ENCODE assay signal across 18 cellular contexts in genomic region chr3:38984110-38984509, GRCh38.
DNase-seq lines count a peak whose midpoint lies in the region; ATAC-seq, FAIRE-seq and TF ChIP-seq lines count a peak whose summit lies in the region.
"Had no signal": no experiment of that assay in that cellular context is flagged by ENCODE, and none has a peak within 500 bp of the region (broad histone marks: within the 10 kb centered on the region; RNA-seq: fewer than 3 reads in every experiment).

No MANE protein-coding gene starts in this region.

- CTCF ChIA-PET in K562 (lab: Yijun Ruan, JAX; ENCODE audit: low intra/inter-chr PET ratio), result interaction anchor here (0.6 kb wide), 1 partner anchor 886 kb away, joined by 3 read pairs; no protein-coding TSS in a partner anchor

- peak; percentile 40 for FAIRE-seq in K562 (lab: Jason Lieb, UNC)
- FAIRE-seq: H1 had no signal

- TF ChIP-seq CTCF in DOHH2 (IDR thresholded peaks at IDR 0.05; ENCODE audit: low read depth, low read length, poor library complexity, severe bottlenecking) (peak; percentile 29), Loucy (conservative IDR thresholded peaks at IDR 0.05; ENCODE audit: low read length) (peak; percentile 41), K562 (IDR thresholded peaks at IDR 0.05 in 2 of 3, conservative IDR thresholded peaks at IDR 0.05 in 1 of 3; ENCODE audit: insufficient read depth in 2 of 3, low read depth in 1 of 3, low read length in 3 of 3) (peak; percentile 31 to 64 (median 55); a peak in 5 of 6 replicates), osteoblast (IDR thresholded peaks at IDR 0.05; ENCODE audit: extremely low read depth, low read depth, low read length) (no peak), mucosa of descending colon (IDR thresholded peaks at IDR 0.05) (no peak)

- ATAC-seq in K562 (peak; percentile 63; the same call in 2 of the 3 replicates), HG03135 (IDR thresholded peaks at IDR 0.05; ENCODE audit: unreplicated experiment) (no peak), mucosa of descending colon (no peak)
- ATAC-seq: Panc1, Right ventricle myocardium inferior, T-cell had no signal

- H3K27me3 ChIP-seq in DOHH2 (ENCODE audit: control insufficient read depth, low read length) (peaks cover 7% of the 10 kb centered on the region; the same call in 1 of the 2 replicates), Loucy (ENCODE audit: insufficient read depth, low read length, poor library complexity, severe bottlenecking) (no peaks in the 10 kb centered on the region), K562 (ENCODE audit: control insufficient read depth in 2 of 2, insufficient read depth in 2 of 2, low read length in 2 of 2) (peaks cover 20 to 32% of the 10 kb centered on the region in 2 experiments; a peak in 4 of 5 replicates), osteoblast (ENCODE audit: insufficient read depth, low read length) (no peaks in the 10 kb centered on the region)

- H4K20me1 ChIP-seq in DOHH2 (ENCODE audit: control insufficient read depth, insufficient read depth, low read depth, low read length), result no peaks in the 10 kb centered on the region
- no peaks in the 10 kb centered on the region for H4K20me1 ChIP-seq in Loucy (ENCODE audit: insufficient read depth, low read length, poor library complexity, severe bottlenecking)
- no peaks in the 10 kb centered on the region for H4K20me1 ChIP-seq in K562 (replicated peaks; ENCODE audit: control insufficient read depth, insufficient read depth, low read length)
- H4K20me1 ChIP-seq in osteoblast (ENCODE audit: insufficient read depth, low read length), result no peaks in the 10 kb centered on the region

- POLR2A ChIA-PET in K562 (lab: Yijun Ruan, JAX), result interaction anchor here (0.7 to 1.4 kb wide), 4 partner anchors 10 to 57 kb away, joined by 3 to 4 read pairs (median 3); no protein-coding TSS in a partner anchor

- no peak for TF ChIP-seq EP300 in K562 (IDR thresholded peaks at IDR 0.05; ENCODE audit: low read length)

- H3K79me2 ChIP-seq in DOHH2 (ENCODE audit: control insufficient read depth, low read length), result no peaks in the 10 kb centered on the region
- H3K79me2 ChIP-seq in Loucy (ENCODE audit: insufficient read depth, low read length), result no peaks in the 10 kb centered on the region
- H3K79me2 ChIP-seq in K562 (ENCODE audit: control insufficient read depth, insufficient read depth, low read length), result no peaks in the 10 kb centered on the region
- H3K79me2 ChIP-seq in osteoblast (ENCODE audit: insufficient read depth, low read length), result no peaks in the 10 kb centered on the region

- no peak for DNase-seq in K562 (ENCODE audit: extremely low read depth in 1 of 4, low spot score in 3 of 4)
- no peak for DNase-seq in osteoblast (ENCODE audit: insufficient read length, low spot score, missing footprints)
- no peak for DNase-seq in mucosa of descending colon
- DNase-seq in DMS53 (lab: John Stamatoyannopoulos, UW), result no peak
- DNase-seq: CD4-positive, alpha-beta T cell; NCI-H1436; NCI-H2029; NCI-H2171; NCI-H446 treated with DMSO at 0.1 percent for 48 hours; NK-92 treated with Interleukin-12 subunit alpha and Interleukin-12 subunit beta, amount 100 ng/mL, for 24 hours; T-cell had no signal

- H3K4me1 ChIP-seq in DOHH2 (ENCODE audit: control insufficient read depth, low read length), result no peaks in the 10 kb centered on the region
- no peaks in the 10 kb centered on the region for H3K4me1 ChIP-seq in Loucy (ENCODE audit: insufficient read depth, low read length, poor library complexity, severe bottlenecking)
- peaks cover 0 to 6% of the 10 kb centered on the region in 2 experiments; a peak in 2 of 5 replicates for H3K4me1 ChIP-seq in K562 (replicated peaks in 1 of 2; ENCODE audit: control insufficient read depth in 2 of 2, insufficient read depth in 2 of 2, low read length in 2 of 2)
- H3K4me1 ChIP-seq in osteoblast (ENCODE audit: insufficient read depth, low read length), result peaks cover 25% of the 10 kb centered on the region
- no peaks in the 10 kb centered on the region for H3K4me1 ChIP-seq in mucosa of descending colon (ENCODE audit: low read depth)

- H3K9me2 ChIP-seq in DOHH2 (replicated peaks; ENCODE audit: control insufficient read depth, low read length) (no peaks in the 10 kb centered on the region), Loucy (replicated peaks; ENCODE audit: low read depth, low read length) (no peaks in the 10 kb centered on the region)

- no peaks in the 10 kb centered on the region for H3K9me1 ChIP-seq in K562 (ENCODE audit: control insufficient read depth, insufficient read depth, low read length)

- intact Hi-C loops in K562 (cut with micrococcal nuclease), result loop anchor here (10.0 kb wide), 1 partner anchor 79 kb away; no protein-coding TSS in a partner anchor
- intact Hi-C loops in mucosa of descending colon (cut with DNase I, micrococcal nuclease), result no loop called here

- no peak overlapping the region for H3K9ac ChIP-seq in Loucy (ENCODE audit: low read depth, low read length, poor library complexity, severe bottlenecking)
- H3K9ac ChIP-seq in K562 (ENCODE audit: insufficient read depth in 1 of 2, low read depth in 2 of 2, low read length in 2 of 2), result no peak overlapping the region

- no peak for TF ChIP-seq POLR2A in K562 (conservative IDR thresholded peaks at IDR 0.05)

- in situ Hi-C loops in K562 (cut with MboI), result no loop called here

- H3F3A ChIP-seq in DOHH2 (ENCODE audit: control insufficient read depth, insufficient read depth) (no peaks in the 10 kb centered on the region), Loucy (ENCODE audit: low read depth) (no peaks in the 10 kb centered on the region)

- H3K27ac ChIP-seq in DOHH2 (ENCODE audit: low read depth, low read length), result no peak overlapping the region
- no peak overlapping the region for H3K27ac ChIP-seq in K562 (ENCODE audit: extremely low read depth, low read depth, low read length)
- peak overlapping the region; percentile 46 for H3K27ac ChIP-seq in osteoblast (ENCODE audit: low read depth, low read length)
- H3K27ac ChIP-seq: SK-N-MC had no signal

- H3K4me3 ChIP-seq in DOHH2 (ENCODE audit: low read length) (no peak overlapping the region), Loucy (ENCODE audit: low read length, poor library complexity, severe bottlenecking) (no peak overlapping the region), K562 (no peak overlapping the region), osteoblast (ENCODE audit: insufficient read depth, low read length) (no peak overlapping the region), mucosa of descending colon (no peak overlapping the region)
- H3K4me3 ChIP-seq: SK-N-MC had no signal

- H3K36me3 ChIP-seq in DOHH2 (ENCODE audit: control insufficient read depth, low read length) (no peaks in the 10 kb centered on the region), Loucy (ENCODE audit: insufficient read depth, low read length) (no peaks in the 10 kb centered on the region), K562 (ENCODE audit: control insufficient read depth, insufficient read depth, low read length) (no peaks in the 10 kb centered on the region), osteoblast (ENCODE audit: insufficient read depth, low read length) (no peaks in the 10 kb centered on the region), mucosa of descending colon (ENCODE audit: low read depth) (no peaks in the 10 kb centered on the region)

- H3K9me3 ChIP-seq in DOHH2 (ENCODE audit: control insufficient read depth, insufficient read depth, low read length) (no peaks in the 10 kb centered on the region), Loucy (ENCODE audit: insufficient read depth, low read depth, low read length) (no peaks in the 10 kb centered on the region), K562 (replicated peaks; ENCODE audit: control insufficient read depth, insufficient read depth, low read depth, low read length) (no peaks in the 10 kb centered on the region), osteoblast (ENCODE audit: low read depth, low read length) (no peaks in the 10 kb centered on the region), mucosa of descending colon (no peaks in the 10 kb centered on the region)

- TF ChIP-seq RAD21 in K562 (CRISPR knock-in tag; conservative IDR thresholded peaks at IDR 0.05 in 1 of 2, IDR thresholded peaks at IDR 0.05 in 1 of 2), result no peak

- no TSS peak for BruUV-seq in K562 (replicated peaks; lab: Mats Ljungman, UMichigan)

- H2AFZ ChIP-seq in Loucy (ENCODE audit: low read length) (no peak overlapping the region), K562 (ENCODE audit: low read depth, low read length) (no peak overlapping the region), osteoblast (ENCODE audit: low read length) (no peak overlapping the region)

- H3K4me2 ChIP-seq in DOHH2 (ENCODE audit: low read length), result no peak overlapping the region
- H3K4me2 ChIP-seq in Loucy (ENCODE audit: low read depth, low read length, poor library complexity, severe bottlenecking), result no peak overlapping the region
- no peak overlapping the region for H3K4me2 ChIP-seq in K562 (ENCODE audit: insufficient read depth, low read length)
- H3K4me2 ChIP-seq in osteoblast (ENCODE audit: insufficient read depth, low read length), result no peak overlapping the region

TF ChIP-seq in K562, 482 proteins besides CTCF, POLR2A, EP300 and RAD21:
- TF ChIP-seq ARID3A (IDR thresholded peaks at IDR 0.05; ENCODE audit: borderline replicate concordance, low read depth, low read length) (0 out of 2 replicates have a peak, but pooled peaks have one; percentile 20), GABPB1 (CRISPR knock-in tag; IDR thresholded peaks at IDR 0.05) (no peak)
TF ChIP-seq in K562: peak in this region for 1.

Comparison
In these comparisons a context has a peak if more than half of its experiments do, and no peak if none do; other contexts are left out.
1. CTCF ChIP-seq: peak in DOHH2 (single experiment), Loucy (single experiment) and K562 (3 of 3); none in osteoblast (single experiment) and mucosa of descending colon (single experiment).